In the genomic region with DNA sequence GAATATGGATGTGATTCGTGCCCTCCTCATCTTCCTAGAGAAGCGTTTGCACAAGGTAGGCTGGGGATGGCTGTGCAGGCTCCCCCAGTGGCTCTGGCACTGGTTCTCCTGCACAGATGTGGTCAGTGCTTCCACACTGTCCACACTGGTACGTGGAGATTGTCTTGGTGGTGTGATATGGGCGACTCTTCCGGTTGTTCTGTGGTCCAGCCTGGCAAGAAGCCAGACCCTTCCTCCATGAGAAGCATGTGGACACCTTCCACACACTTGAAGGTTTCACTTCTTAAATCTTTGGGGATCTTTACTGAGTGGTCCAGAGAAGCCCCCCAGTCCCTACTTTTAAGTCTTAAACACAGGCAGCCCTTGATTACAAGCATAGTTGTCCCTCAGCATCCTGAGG, we compare ENCODE assay signal across 18 cellular contexts. TPM values are rescaled to one million over a fixed set of nuclear protein-coding genes. Genes with fewer than 3 reads are reported as not detected.
A peak's percentile ranks its signal among the peaks of the same experiment; 100 is the strongest.
DNase-seq lines count a peak whose midpoint lies in the region; ATAC-seq and TF ChIP-seq lines count a peak whose summit lies in the region.
"Had no signal": no experiment of that assay in that cellular context is flagged by ENCODE, and none has a peak within 500 bp of the region (broad histone marks: within the 10 kb centered on the region; RNA-seq: fewer than 3 reads in every experiment).

No MANE protein-coding gene starts in this region.

- in situ Hi-C loops in Panc1 (cut with HindIII; ENCODE audit: low pct_unique_long_range_greater_than_20kb, low sequenced_read_pairs): no loop called here

- H3K9me3 ChIP-seq in Panc1 (ENCODE audit: control insufficient read depth, insufficient read depth, low read depth, low read length): no peaks in the 10 kb centered on the region
- no peaks in the 10 kb centered on the region for H3K9me3 ChIP-seq in esophagus squamous epithelium
- H3K9me3 ChIP-seq: heart right ventricle had no signal

- ATAC-seq in activated CD8-positive, alpha-beta memory T cell treated with anti-CD3 and anti-CD28 coated beads, Interleukin-2, amount 10 ng/mL, durations not matched to agents 7 days and 5 days: no peak
- ATAC-seq in Panc1 (no peak), sciatic nerve (no peak)
- ATAC-seq in activated CD4-positive, CD25-positive, alpha-beta regulatory T cell treated with anti-CD3 and anti-CD28 coated beads, Interleukin-2, amount 50 U/mL, for 24 hours: no peak
- ATAC-seq: heart right ventricle, left cardiac atrium had no signal

- no peak overlapping the region for H3K4me3 Mint-ChIP-seq in activated CD8-positive, alpha-beta memory T cell treated with anti-CD3 and anti-CD28 coated beads, Interleukin-2, amount 10 ng/mL, durations not matched to agents 7 days and 5 days

- DNase-seq in activated CD8-positive, alpha-beta memory T cell treated with anti-CD3 and anti-CD28 coated beads, Interleukin-2, amount 10 ng/mL, durations not matched to agents 7 days and 5 days: no peak
- DNase-seq in activated CD8-positive, alpha-beta memory T cell treated with anti-CD3 and anti-CD28 coated beads, Interleukin-2, amount 50 U/mL, for 48 hours: no peak
- DNase-seq in Panc1 (ENCODE audit: low read depth, low spot score) (no peak), epidermal melanocyte (ENCODE audit: insufficient read length, low spot score) (peak; percentile 6), sciatic nerve (ENCODE audit: low spot score) (peak; percentile 57), DMS 273 treated with DMSO at 0.1 percent for 48 hours (lab: John Stamatoyannopoulos, UW) (no peak), esophagus squamous epithelium (lab: John Stamatoyannopoulos, UW) (no peak)
- DNase-seq: cerebellar nuclear complex, heart right ventricle, Karpas-422, left cardiac atrium, naive B cell, NCI-H1436 treated with DMSO at 0.1 percent for 48 hours, NCI-H510A, PC-9 had no signal

- CTCF ChIA-PET in activated CD8-positive, alpha-beta memory T cell treated with anti-CD3 and anti-CD28 coated beads, Interleukin-2, amount 10 ng/mL, durations not matched to agents 7 days and 5 days (lab: Charles Lee): no interaction called here
- CTCF ChIA-PET in Panc1 (lab: Charles Lee): no interaction called here

- peak overlapping the region; percentile 28 for H3K27ac Mint-ChIP-seq in activated CD8-positive, alpha-beta memory T cell treated with anti-CD3 and anti-CD28 coated beads, Interleukin-2, amount 10 ng/mL, durations not matched to agents 7 days and 5 days

- POLR2A ChIA-PET in Panc1 (lab: Charles Lee): no interaction called here

- H3K27me3 ChIP-seq in Panc1 (ENCODE audit: control insufficient read depth, insufficient read depth, low read length): no peaks in the 10 kb centered on the region
- no peaks in the 10 kb centered on the region for H3K27me3 ChIP-seq in esophagus squamous epithelium
- H3K27me3 ChIP-seq: heart right ventricle had no signal

- TF ChIP-seq POLR2A in esophagus squamous epithelium (IDR thresholded peaks at IDR 0.05): no peak

- H3K4me1 Mint-ChIP-seq in activated CD8-positive, alpha-beta memory T cell treated with anti-CD3 and anti-CD28 coated beads, Interleukin-2, amount 10 ng/mL, durations not matched to agents 7 days and 5 days: peaks cover 31% of the 10 kb centered on the region

- H3K27ac ChIP-seq in Panc1 (ENCODE audit: low read length): peak overlapping the region; percentile 100
- H3K27ac ChIP-seq in esophagus squamous epithelium: no peak overlapping the region
- H3K27ac ChIP-seq: PC-9 had no signal

- H3K4me3 ChIP-seq in Panc1 (ENCODE audit: low read depth in 2 of 2, low read length in 2 of 2) (no peak overlapping the region), esophagus squamous epithelium (no peak overlapping the region)
- H3K4me3 ChIP-seq: heart right ventricle, PC-9 had no signal

- no peaks in the 10 kb centered on the region for H3K9me3 Mint-ChIP-seq in activated CD8-positive, alpha-beta memory T cell treated with anti-CD3 and anti-CD28 coated beads, Interleukin-2, amount 10 ng/mL, durations not matched to agents 7 days and 5 days (ENCODE audit: low read depth)

- BruUV-seq in Panc1 (replicated peaks; lab: Mats Ljungman, UMichigan): no TSS peak

- H3K4me1 ChIP-seq in Panc1 (ENCODE audit: control insufficient read depth, insufficient read depth, low read length): peaks cover 23% of the 10 kb centered on the region
- H3K4me1 ChIP-seq in esophagus squamous epithelium: peaks cover 15 to 34% (median 19%) of the 10 kb centered on the region in 3 donors

- peaks cover 38% of the 10 kb centered on the region for H3K36me3 ChIP-seq in Panc1 (ENCODE audit: control insufficient read depth, insufficient read depth, low read length)
- H3K36me3 ChIP-seq in esophagus squamous epithelium: peaks cover 35 to 70% (median 52%) of the 10 kb centered on the region in 3 donors

- H3K36me3 Mint-ChIP-seq in activated CD8-positive, alpha-beta memory T cell treated with anti-CD3 and anti-CD28 coated beads, Interleukin-2, amount 10 ng/mL, durations not matched to agents 7 days and 5 days: peaks cover 33% of the 10 kb centered on the region

- 78 to 81% methylated on average over 3 to 5 of the region's 5 CpGs for whole genome bisulfite sequencing in esophagus squamous epithelium, 2 donors

- H3K27me3 Mint-ChIP-seq in activated CD8-positive, alpha-beta memory T cell treated with anti-CD3 and anti-CD28 coated beads, Interleukin-2, amount 10 ng/mL, durations not matched to agents 7 days and 5 days: no peaks in the 10 kb centered on the region
- H3K27me3 Mint-ChIP-seq: naive B cell had no signal

- TF ChIP-seq CTCF in Panc1 (IDR thresholded peaks at IDR 0.05) (no peak), esophagus squamous epithelium (IDR thresholded peaks at IDR 0.05) (no peak)

- intact Hi-C loops in Panc1 (cut with micrococcal nuclease; ENCODE audit: unreplicated experiment) (loop anchor here (10.0 kb wide), 1 partner anchor 144 kb away; no protein-coding TSS in a partner anchor), sciatic nerve (cut with DNase I) (no loop called here), esophagus squamous epithelium (cut with DNase I) (no loop called here)

RNA-seq across cellular contexts. Expression of gene RIC8A, which starts 3.8 kb away (rescaled TPM):
- 100 to 1,000 TPM; 110 to 113 TPM for total RNA-seq in activated CD8-positive, alpha-beta memory T cell treated with anti-CD3 and anti-CD28 coated beads, Interleukin-2, amount 10 ng/mL, durations not matched to agents 7 days and 5 days
- 264 TPM for total RNA-seq in Panc1 (2021; ENCODE audit: unreplicated experiment)
- polyA plus RNA-seq in Panc1 (2012; ENCODE audit: insufficient read length): 259 TPM
- total RNA-seq in sciatic nerve: 74.7 TPM
- 10 to 100 TPM; 48.3 to 71.1 (median 60.2) TPM for total RNA-seq in esophagus squamous epithelium

RNA-seq across cellular contexts. Expression of gene BET1L, which starts 4.1 kb away (rescaled TPM):
- total RNA-seq in activated CD8-positive, alpha-beta memory T cell treated with anti-CD3 and anti-CD28 coated beads, Interleukin-2, amount 10 ng/mL, durations not matched to agents 7 days and 5 days: 10 to 100 TPM; 28.8 to 31.7 TPM
- total RNA-seq in Panc1 (2021; ENCODE audit: unreplicated experiment): 89.0 TPM
- 78.9 TPM for polyA plus RNA-seq in Panc1 (2012; ENCODE audit: insufficient read length)
- total RNA-seq in sciatic nerve: 48.1 TPM
- 10 to 100 TPM; 16.3 to 24.8 (median 17.1) TPM for total RNA-seq in esophagus squamous epithelium

RNA-seq across cellular contexts. Expression of gene SCGB1C1, which starts 18.4 kb away (rescaled TPM):
- total RNA-seq in activated CD8-positive, alpha-beta memory T cell treated with anti-CD3 and anti-CD28 coated beads, Interleukin-2, amount 10 ng/mL, durations not matched to agents 7 days and 5 days: not detected
- not detected for total RNA-seq in Panc1 (2021; ENCODE audit: unreplicated experiment)
- not detected for polyA plus RNA-seq in Panc1 (2012; ENCODE audit: insufficient read length)
- not detected for total RNA-seq in sciatic nerve
- not detected for total RNA-seq in esophagus squamous epithelium
- total RNA-seq: endothelial cell of umbilical vein, heart right ventricle, left cardiac atrium, PC-9, temporal lobe had no signal
- polyA plus RNA-seq: endothelial cell of umbilical vein, heart right ventricle had no signal

RNA-seq across cellular contexts. Expression of gene SIRT3, which starts 24.8 kb away (rescaled TPM):
- total RNA-seq in activated CD8-positive, alpha-beta memory T cell treated with anti-CD3 and anti-CD28 coated beads, Interleukin-2, amount 10 ng/mL, durations not matched to agents 7 days and 5 days: 10 to 100 TPM; 12.8 to 15.9 TPM
- total RNA-seq in Panc1 (2021; ENCODE audit: unreplicated experiment) (37.5 TPM), sciatic nerve (21.7 TPM), esophagus squamous epithelium (1 to 10 TPM; 2.5 to 8.3 (median 6.1) TPM)
- polyA plus RNA-seq in Panc1 (2012; ENCODE audit: insufficient read length): 56.2 TPM

RNA-seq across cellular contexts. Expression of gene PSMD13, which starts 25.5 kb away (rescaled TPM):
- 100 to 1,000 TPM; 166 to 199 TPM for total RNA-seq in activated CD8-positive, alpha-beta memory T cell treated with anti-CD3 and anti-CD28 coated beads, Interleukin-2, amount 10 ng/mL, durations not matched to agents 7 days and 5 days
- total RNA-seq in Panc1 (2021; ENCODE audit: unreplicated experiment) (271 TPM), sciatic nerve (79.4 TPM), esophagus squamous epithelium (100 to 1,000 TPM in 2 of 4 donors, 10 to 100 TPM in 2; 46.4 to 116 (median 105) TPM)
- polyA plus RNA-seq in Panc1 (2012; ENCODE audit: insufficient read length): 202 TPM

Comparison
In these comparisons a context has a peak if more than half of its experiments do, and no peak if none do; other contexts are left out.
1. DNase-seq: peak in epidermal melanocyte (single experiment) and sciatic nerve (single experiment); none in activated CD8-positive, alpha-beta memory T cell treated with anti-CD3 and anti-CD28 coated beads, Interleukin-2, amount 10 ng/mL, durations not matched to agents 7 days and 5 days (single experiment), activated CD8-positive, alpha-beta memory T cell treated with anti-CD3 and anti-CD28 coated beads, Interleukin-2, amount 50 U/mL, for 48 hours (single experiment), Panc1 (single experiment), DMS 273 treated with DMSO at 0.1 percent for 48 hours (single experiment) and esophagus squamous epithelium (single experiment).